In genomic region chr10:128854965-128855364, GRCh38 we compare ENCODE assay signal across 8 cellular contexts.
A peak's percentile ranks its signal among the peaks of the same experiment; 100 is the strongest.
DNase-seq lines count a peak whose midpoint lies in the region; TF ChIP-seq lines count a peak whose summit lies in the region.

No MANE protein-coding gene starts in this region.

- peak; percentile 70 for TF ChIP-seq EP300 in esophagus muscularis mucosa (IDR thresholded peaks at IDR 0.05)

- no peak for TF ChIP-seq CTCF in esophagus muscularis mucosa (IDR thresholded peaks at IDR 0.05)
- TF ChIP-seq CTCF in testis (IDR thresholded peaks at IDR 0.05), result no peak
- no peak for TF ChIP-seq CTCF in coronary artery (IDR thresholded peaks at IDR 0.05)
- TF ChIP-seq CTCF in GM13976 (IDR thresholded peaks at IDR 0.05; ENCODE audit: borderline replicate concordance, control extremely low read depth, extremely low read depth, insufficient read depth, missing control alignments), result no peak

- in situ Hi-C loops in GM13976 (cut with MboI; ENCODE audit: low sequenced_read_pairs, unreplicated experiment), result no loop called here

- no peaks in the 10 kb centered on the region for H3K9me3 Mint-ChIP-seq in activated naive CD4-positive, alpha-beta T cell treated with anti-CD3 and anti-CD28 coated beads for 36 hours

- peak; percentile 16 for DNase-seq in NCI-H2029 (lab: John Stamatoyannopoulos, UW)
- peak; percentile 93 for DNase-seq in esophagus muscularis mucosa (ENCODE audit: extremely low spot score)
- peak; percentile 6 to 92 for DNase-seq in lung microvascular endothelial cell (ENCODE audit: low read depth in 2 of 2)
- DNase-seq in testis, result peak; percentile 90
- no peak for DNase-seq in GF-D8 (lab: John Stamatoyannopoulos, UW)
- DNase-seq in activated naive CD4-positive, alpha-beta T cell treated with anti-CD3 and anti-CD28 coated beads for 36 hours, result no peak
- no peak for DNase-seq in coronary artery (ENCODE audit: low spot score)
- no peak for DNase-seq in GM13976 (ENCODE audit: low spot score)

- H3K4me1 ChIP-seq in esophagus muscularis mucosa (peaks cover 43 to 58% (median 53%) of the 10 kb centered on the region in 4 donors), testis (peaks cover 13% of the 10 kb centered on the region)

- CTCF ChIA-PET in activated naive CD4-positive, alpha-beta T cell treated with anti-CD3 and anti-CD28 coated beads for 36 hours (lab: Charles Lee), result no interaction called here

- H3K9me3 ChIP-seq in esophagus muscularis mucosa, result no peaks in the 10 kb centered on the region
- no peaks in the 10 kb centered on the region for H3K9me3 ChIP-seq in testis

- H3K4me1 Mint-ChIP-seq in activated naive CD4-positive, alpha-beta T cell treated with anti-CD3 and anti-CD28 coated beads for 36 hours (ENCODE audit: low read depth), result no peaks in the 10 kb centered on the region

- TF ChIP-seq POLR2A in esophagus muscularis mucosa (IDR thresholded peaks at IDR 0.05; ENCODE audit: low read depth), result no peak
- TF ChIP-seq POLR2A in testis (IDR thresholded peaks at IDR 0.05), result no peak

- H3K27me3 ChIP-seq in esophagus muscularis mucosa (no peaks in the 10 kb centered on the region), testis (no peaks in the 10 kb centered on the region)

- H3K36me3 ChIP-seq in esophagus muscularis mucosa, result no peaks in the 10 kb centered on the region
- no peaks in the 10 kb centered on the region for H3K36me3 ChIP-seq in testis (ENCODE audit: low read depth, missing control alignments)

- H3K27ac Mint-ChIP-seq in activated naive CD4-positive, alpha-beta T cell treated with anti-CD3 and anti-CD28 coated beads for 36 hours, result no peak overlapping the region

- H3K27ac ChIP-seq in esophagus muscularis mucosa (replicated peaks in 1 of 4) (peak overlapping the region; percentile 42 to 82 (median 60)), testis (peak overlapping the region in 1 of 2 donors; percentile 4), coronary artery (peak overlapping the region in 1 of 2 donors; percentile 17)

- H3K36me3 Mint-ChIP-seq in activated naive CD4-positive, alpha-beta T cell treated with anti-CD3 and anti-CD28 coated beads for 36 hours (ENCODE audit: low read depth), result no peaks in the 10 kb centered on the region

- H3K4me3 ChIP-seq in esophagus muscularis mucosa (no peak overlapping the region), testis (no peak overlapping the region), coronary artery (no peak overlapping the region)

- WGBS in esophagus muscularis mucosa, result 10% methylated on average over 5 of the region's 5 CpGs
- 9 to 34% methylated on average over 5 of the region's 5 CpGs for WGBS in testis, 2 donors

- H3K27me3 Mint-ChIP-seq in activated naive CD4-positive, alpha-beta T cell treated with anti-CD3 and anti-CD28 coated beads for 36 hours (ENCODE audit: low read depth), result peaks cover 3% of the 10 kb centered on the region

- no peak overlapping the region for H3K4me3 Mint-ChIP-seq in activated naive CD4-positive, alpha-beta T cell treated with anti-CD3 and anti-CD28 coated beads for 36 hours

- intact Hi-C loops in esophagus muscularis mucosa (cut with DNase I) (no loop called here), testis (cut with DNase I; ENCODE audit: low total_unique reads) (no loop called here)
- intact Hi-C loops in activated naive CD4-positive, alpha-beta T cell treated with anti-CD3 and anti-CD28 coated beads for 36 hours (cut with micrococcal nuclease), result no loop called here

Comparison
In these comparisons a context has a peak if more than half of its experiments do, and no peak if none do; other contexts are left out.
1. DNase-seq: peak in NCI-H2029 (single experiment), esophagus muscularis mucosa (single experiment), lung microvascular endothelial cell (2 of 2) and testis (single experiment); none in GF-D8 (single experiment), activated naive CD4-positive, alpha-beta T cell treated with anti-CD3 and anti-CD28 coated beads for 36 hours (single experiment), coronary artery (single experiment) and GM13976 (single experiment).